Comparison of ENCODE assay signal across 16 cellular contexts in genomic region chr21:36551326-36551725, GRCh38.
DNase-seq lines count a peak whose midpoint lies in the region; FAIRE-seq and TF ChIP-seq lines count a peak whose summit lies in the region.
"Had no signal": no experiment of that assay in that cellular context is flagged by ENCODE, and none has a peak within 500 bp of the region (broad histone marks: within the 10 kb centered on the region; RNA-seq: fewer than 3 reads in every experiment).

No MANE protein-coding gene starts in this region.

- no peak overlapping the region for H3K4me2 ChIP-seq in H1 (ENCODE audit: insufficient read depth in 1 of 2, low read depth in 2 of 2, low read length in 2 of 2)
- H3K4me2 ChIP-seq in osteoblast (ENCODE audit: insufficient read depth, low read length), result peak overlapping the region; percentile 64
- H3K4me2 ChIP-seq: A549 had no signal

- peak overlapping the region; percentile 47 for H3K27ac Mint-ChIP-seq in HFFc6
- H3K27ac Mint-ChIP-seq: CD8-positive, alpha-beta memory T cell had no signal

- peak overlapping the region; percentile 42; the same call in 1 of the 2 replicates for H3K18ac ChIP-seq in H1 (ENCODE audit: extremely low read depth, low read length)

- no peaks in the 10 kb centered on the region for H3K79me1 ChIP-seq in H1 (ENCODE audit: low read depth, low read length)

- no peak overlapping the region for H2BK20ac ChIP-seq in H1 (ENCODE audit: low read length)

- H3K27me3 ChIP-seq in H1 (replicated peaks in 1 of 4; ENCODE audit: control insufficient read depth in 3 of 4, extremely low read depth in 1 of 4, insufficient read depth in 3 of 4, low read length in 3 of 4) (no peaks in the 10 kb centered on the region), osteoblast (ENCODE audit: insufficient read depth, low read length) (peaks cover 26% of the 10 kb centered on the region), vagina (no peaks in the 10 kb centered on the region)

- no peak overlapping the region for H3K56ac ChIP-seq in H1 (replicated peaks; ENCODE audit: insufficient read length, low read depth, low read length)

- TF ChIP-seq EP300 in H1 (IDR thresholded peaks at IDR 0.05; ENCODE audit: borderline replicate concordance in 1 of 2, low read depth in 2 of 2, low read length in 2 of 2), result no peak

- H4K20me1 ChIP-seq in H1 (replicated peaks in 1 of 2; ENCODE audit: control insufficient read depth in 1 of 2, insufficient read depth in 2 of 2, low read length in 2 of 2) (no peaks in the 10 kb centered on the region), osteoblast (ENCODE audit: insufficient read depth, low read length) (no peaks in the 10 kb centered on the region)

- H4K5ac ChIP-seq in H1 (ENCODE audit: insufficient read length, low read depth, low read length), result no peak overlapping the region

- 93% methylated on average over 4 of the region's 4 CpGs; no CpG with 5 or more reads in 1 of the 2 experiments for WGBS in H1 (ENCODE audit: extremely low coverage in 1 of 2, insufficient coverage in 1 of 2, insufficient read length in 1 of 2, insufficient replicate concordance in 2 of 2, low coverage in 1 of 2, low lambda C conversion rate in 2 of 2, missing lambda C conversion rate in 1 of 2), 2 experiments

- no peak overlapping the region for H3K9ac ChIP-seq in H1 (replicated peaks in 1 of 4; ENCODE audit: extremely low read depth in 1 of 4, low read depth in 3 of 4, low read length in 3 of 4)

- TF ChIP-seq POLR2A in H1 (IDR thresholded peaks at IDR 0.05; ENCODE audit: control extremely low read depth in 1 of 2, low read depth in 2 of 2, low read length in 2 of 2) (no peak), vagina (IDR thresholded peaks at IDR 0.05) (no peak)

- no peak overlapping the region for H4K8ac ChIP-seq in H1 (ENCODE audit: extremely low read depth, insufficient read depth, low read length)

- H3K14ac ChIP-seq in H1 (ENCODE audit: insufficient read length), result no peak overlapping the region

- no peaks in the 10 kb centered on the region for H3K36me3 Mint-ChIP-seq in HFFc6 (ENCODE audit: low read depth)
- H3K36me3 Mint-ChIP-seq: CD8-positive, alpha-beta memory T cell had no signal

- POLR2A ChIA-PET in H1 (lab: Charles Lee; ENCODE audit: partially characterized antibody), result no interaction called here

- no peaks in the 10 kb centered on the region for H3K9me3 Mint-ChIP-seq in HFFc6

- no peak overlapping the region for H2BK15ac ChIP-seq in H1 (ENCODE audit: low read length)

- no peak overlapping the region for H4K91ac ChIP-seq in H1 (replicated peaks; ENCODE audit: insufficient read length, low read length)

- H3K9me3 ChIP-seq in H1 (ENCODE audit: insufficient read depth in 2 of 2, low read depth in 1 of 2, low read length in 1 of 2), result no peaks in the 10 kb centered on the region
- no peaks in the 10 kb centered on the region for H3K9me3 ChIP-seq in osteoblast (ENCODE audit: low read depth, low read length)
- H3K9me3 ChIP-seq in vagina, result no peaks in the 10 kb centered on the region
- H3K9me3 ChIP-seq: A549, SJSA1 had no signal

- peak overlapping the region; percentile 64 for H3K4me3 Mint-ChIP-seq in HFFc6
- H3K4me3 Mint-ChIP-seq: CD8-positive, alpha-beta memory T cell had no signal

- no peaks in the 10 kb centered on the region for H3K36me3 ChIP-seq in H1 (ENCODE audit: control insufficient read depth in 2 of 4, insufficient read depth in 4 of 4, low read length in 3 of 4)
- H3K36me3 ChIP-seq in osteoblast (ENCODE audit: insufficient read depth, low read length), result no peaks in the 10 kb centered on the region
- H3K36me3 ChIP-seq in vagina, result no peaks in the 10 kb centered on the region
- H3K36me3 ChIP-seq: SJSA1 had no signal

- intact Hi-C loops in vagina (cut with DNase I), result no loop called here

- H3K4me3 ChIP-seq in H1 (ENCODE audit: extremely low read depth in 1 of 4, insufficient read depth in 2 of 4, low read depth in 3 of 4, low read length in 4 of 4), result no peak overlapping the region
- H3K4me3 ChIP-seq in osteoblast (ENCODE audit: insufficient read depth, low read length), result no peak overlapping the region
- no peak overlapping the region for H3K4me3 ChIP-seq in vagina
- H3K4me3 ChIP-seq: A549, SJSA1 had no signal

- H2BK12ac ChIP-seq in H1 (ENCODE audit: low read depth, low read length), result peak overlapping the region; percentile 29; the same call in 1 of the 2 replicates

- H3K4me1 ChIP-seq in H1 (replicated peaks in 1 of 4; ENCODE audit: control insufficient read depth in 3 of 4, insufficient read depth in 4 of 4, low read length in 3 of 4) (peaks cover 0 to 8% (median 1%) of the 10 kb centered on the region in 4 experiments; a peak in 4 of 7 replicates), osteoblast (ENCODE audit: insufficient read depth, low read length) (peaks cover 15% of the 10 kb centered on the region), vagina (peaks cover 24% of the 10 kb centered on the region)
- H3K4me1 ChIP-seq: A549 had no signal

- H3K27ac ChIP-seq in H1 (ENCODE audit: low read depth, low read length) (no peak overlapping the region), osteoblast (ENCODE audit: low read depth, low read length) (no peak overlapping the region), vagina (peak overlapping the region; percentile 45)
- H3K27ac ChIP-seq: A549, HL-60, SJSA1 had no signal

- H2AFZ ChIP-seq in H1 (ENCODE audit: low read length) (peak overlapping the region; percentile 51; the same call in 1 of the 2 replicates), osteoblast (ENCODE audit: low read length) (no peak overlapping the region)

- CTCF ChIA-PET in H1 (lab: Charles Lee; ENCODE audit: partially characterized antibody), result interaction anchor here (0.9 kb wide), 1 partner anchor 9 kb away, joined by 3 read pairs; no protein-coding TSS in a partner anchor

- H2BK5ac ChIP-seq in H1 (ENCODE audit: low read depth, low read length), result no peak overlapping the region

- TF ChIP-seq RAD21 in H1 (IDR thresholded peaks at IDR 0.05 in 1 of 2, conservative IDR thresholded peaks at IDR 0.05 in 1 of 2; ENCODE audit: low read depth in 2 of 2, low read length in 2 of 2), result no peak

- no peak overlapping the region for H3K23ac ChIP-seq in H1 (ENCODE audit: insufficient read length)

- 0 out of 2 replicates have a peak overlapping the region, but pooled peaks have one; percentile 43 for H2AK5ac ChIP-seq in H1 (ENCODE audit: low read depth, low read length)

- no peaks in the 10 kb centered on the region for H3K23me2 ChIP-seq in H1 (ENCODE audit: low read depth, low read length)

- H3K79me2 ChIP-seq in H1 (ENCODE audit: control insufficient read depth in 1 of 2, insufficient read depth in 2 of 2, low read length in 2 of 2), result no peaks in the 10 kb centered on the region
- H3K79me2 ChIP-seq in osteoblast (ENCODE audit: insufficient read depth, low read length), result no peaks in the 10 kb centered on the region

- FAIRE-seq in H1 (lab: Jason Lieb, UNC), result no peak
- FAIRE-seq: A549, H54 had no signal

- H3K4ac ChIP-seq in H1 (replicated peaks; ENCODE audit: insufficient read length, low read depth, low read length), result no peak overlapping the region

- peaks cover 45% of the 10 kb centered on the region for H3K27me3 Mint-ChIP-seq in HFFc6 (ENCODE audit: insufficient read depth)

- DNase-seq in HFFc6, result no peak
- peak in 1 of 2 experiments; percentile 41 for DNase-seq in H1 (ENCODE audit: low read depth in 1 of 2, low spot score in 2 of 2)
- DNase-seq in osteoblast (ENCODE audit: insufficient read length, low spot score, missing footprints), result no peak
- DNase-seq in vagina (ENCODE audit: extremely low spot score in 2 of 2), result no peak
- DNase-seq in globus pallidus (ENCODE audit: low spot score), result no peak
- DNase-seq in NCI-H345 (lab: John Stamatoyannopoulos, UW), result no peak
- DNase-seq in DMS153 (lab: John Stamatoyannopoulos, UW), result no peak
- DNase-seq: C1 segment of cervical spinal cord; CD8-positive, alpha-beta memory T cell; NCI-H1417 treated with DMSO at 0.1 percent for 48 hours; NCI-H187 treated with DMSO at 0.1 percent for 48 hours; NCI-H524 treated with DMSO at 0.1 percent for 48 hours had no signal

- H3K4me1 Mint-ChIP-seq in HFFc6 (ENCODE audit: low read depth), result peaks cover 27% of the 10 kb centered on the region
- H3K4me1 Mint-ChIP-seq: CD8-positive, alpha-beta memory T cell had no signal

- TF ChIP-seq CTCF in HFFc6 (IDR thresholded peaks at IDR 0.05) (no peak), H1 (IDR thresholded peaks at IDR 0.05; ENCODE audit: control extremely low read depth in 1 of 3, insufficient read depth in 1 of 3, low read depth in 1 of 3, low read length in 3 of 3) (no peak), osteoblast (IDR thresholded peaks at IDR 0.05; ENCODE audit: extremely low read depth, low read depth, low read length) (no peak), vagina (IDR thresholded peaks at IDR 0.05) (no peak)

- no peak overlapping the region for H2BK120ac ChIP-seq in H1 (replicated peaks; ENCODE audit: low read depth, low read length)

TF ChIP-seq in H1, 55 proteins besides CTCF, POLR2A, EP300 and RAD21 (continues in another document):
- TF ChIP-seq ASH2L (IDR thresholded peaks at IDR 0.05; ENCODE audit: low read length) (no peak), KDM1A (IDR thresholded peaks at IDR 0.05; ENCODE audit: borderline replicate concordance, low read length) (no peak), RNF2 (IDR thresholded peaks at IDR 0.05; ENCODE audit: borderline replicate concordance, low read depth, low read length, missing control alignments, poor library complexity, severe bottlenecking) (no peak), HDAC2 (IDR thresholded peaks at IDR 0.05; ENCODE audit: borderline replicate concordance in 1 of 2, low read depth in 2 of 2, low read length in 2 of 2) (no peak), SAP30 (IDR thresholded peaks at IDR 0.05; ENCODE audit: insufficient read depth, insufficient replicate concordance, low read length) (no peak), MAX (IDR thresholded peaks at IDR 0.05) (no peak), CBX5 (IDR thresholded peaks at IDR 0.05; ENCODE audit: low read depth, low read length) (no peak), RFX5 (IDR thresholded peaks at IDR 0.05; ENCODE audit: borderline replicate concordance, low read depth, low read length) (no peak), SRF (IDR thresholded peaks at IDR 0.05; ENCODE audit: low read depth, low read length) (no peak), CREB1 (IDR thresholded peaks at IDR 0.05) (no peak), SIN3A (conservative IDR thresholded peaks at IDR 0.05 in 1 of 2, IDR thresholded peaks at IDR 0.05 in 1 of 2; ENCODE audit: low read depth in 1 of 2, low read length in 2 of 2) (no peak)
